ENCODE assay signal across 8 cellular contexts in genomic region chr19:17346109-17346671, GRCh38. TPM values are rescaled to one million over a fixed set of nuclear protein-coding genes. Genes with fewer than 3 reads are reported as not detected.
DNase-seq lines count a peak whose midpoint lies in the region; ATAC-seq, FAIRE-seq and TF ChIP-seq lines count a peak whose summit lies in the region.

No MANE protein-coding gene starts in this region.

- H3K4me2 ChIP-seq in MM.1S (ENCODE audit: low read depth, low read length) = peak overlapping the region; percentile 34; the same call in 1 of the 2 replicates

- H2AFZ ChIP-seq in MM.1S (ENCODE audit: low read length) = peak overlapping the region; percentile 14; the same call in 1 of the 2 replicates

- H3K9me3 ChIP-seq in MM.1S (replicated peaks; ENCODE audit: insufficient read depth, low read length) = no peaks in the 10 kb centered on the region
- no peaks in the 10 kb centered on the region for H3K9me3 ChIP-seq in ascending aorta
- no peaks in the 10 kb centered on the region for H3K9me3 ChIP-seq in small intestine (ENCODE audit: control insufficient read depth, low read depth)

- 14 to 16% (median 15%) methylated on average over 24 of the region's 24 CpGs for WGBS in small intestine, 3 donors

- H4K20me1 ChIP-seq in MM.1S (ENCODE audit: insufficient read depth, low read length) = no peaks in the 10 kb centered on the region

- no peak overlapping the region for H3K4me3 ChIP-seq in MM.1S (ENCODE audit: low read length)
- no peak overlapping the region for H3K4me3 ChIP-seq in ascending aorta
- H3K4me3 ChIP-seq in small intestine (ENCODE audit: low read depth in 1 of 2, low read length in 2 of 2) = no peak overlapping the region

- DNase-seq in NCI-H187 (lab: John Stamatoyannopoulos, UW) (peak; percentile 6 to 24), NCI-H187 treated with DMSO at 0.1 percent for 48 hours (lab: John Stamatoyannopoulos, UW) (no peak), MM.1S (peak; percentile 69), T-helper 9 cell (peak; percentile 76), ascending aorta (ENCODE audit: low spot score in 2 of 2) (peak in 1 of 2 donors; percentile 88), hypothalamus (lab: John Stamatoyannopoulos, UW) (peak in 39 of 51 donors; percentile 12 to 77 (median 47)), small intestine (peak; percentile 60)

- TF ChIP-seq CTCF in MM.1S (IDR thresholded peaks at IDR 0.05; ENCODE audit: low read length) = peak; percentile 83
- peak; percentile 93 to 96 (median 96) for TF ChIP-seq CTCF in ascending aorta (IDR thresholded peaks at IDR 0.05)

- H3K27ac ChIP-seq in MM.1S (ENCODE audit: low read length) (no peak overlapping the region), ascending aorta (peak overlapping the region; percentile 87 to 90), small intestine (ENCODE audit: low read depth in 1 of 2, low read length in 1 of 2) (peak overlapping the region in 1 of 2 donors; percentile 27)

- ATAC-seq in HG03565 (IDR thresholded peaks at IDR 0.05; ENCODE audit: unreplicated experiment) = no peak

- H3K79me2 ChIP-seq in MM.1S (ENCODE audit: low read length) = no peaks in the 10 kb centered on the region

- intact Hi-C loops in ascending aorta (cut with DNase I) = loop anchor here (1.0 to 2.0 kb wide), 3 partner anchors 40 to 123 kb away; no protein-coding TSS in a partner anchor

- peaks cover 17% of the 10 kb centered on the region for H3K27me3 ChIP-seq in MM.1S (replicated peaks; ENCODE audit: insufficient read depth, low read length)
- no peaks in the 10 kb centered on the region for H3K27me3 ChIP-seq in ascending aorta
- no peaks in the 10 kb centered on the region for H3K27me3 ChIP-seq in small intestine (ENCODE audit: control insufficient read depth in 2 of 2, insufficient read depth in 2 of 2, low read length in 2 of 2)

- no peaks in the 10 kb centered on the region for H3K9me2 ChIP-seq in MM.1S (replicated peaks; ENCODE audit: insufficient read depth, low read length)

- FAIRE-seq in small intestine (lab: Jason Lieb, UNC) = no peak

- no peaks in the 10 kb centered on the region for H3F3A ChIP-seq in MM.1S (ENCODE audit: insufficient read depth, low read length)

- H3K4me1 ChIP-seq in MM.1S (ENCODE audit: low read length) (no peaks in the 10 kb centered on the region), ascending aorta (peaks cover 5 to 32% of the 10 kb centered on the region in 2 donors), small intestine (ENCODE audit: control insufficient read depth in 2 of 2, insufficient read depth in 1 of 2, low read depth in 1 of 2, low read length in 1 of 2) (peaks cover 0 to 2% of the 10 kb centered on the region in 2 donors)

- no peak overlapping the region for H3K9ac ChIP-seq in MM.1S (ENCODE audit: low read length)

- H3K36me3 ChIP-seq in MM.1S (replicated peaks; ENCODE audit: insufficient read depth, low read length) (no peaks in the 10 kb centered on the region), ascending aorta (peaks cover 3% of the 10 kb centered on the region in 2 donors), small intestine (ENCODE audit: control insufficient read depth in 2 of 2, insufficient read depth in 2 of 2, low read length in 2 of 2) (no peaks in the 10 kb centered on the region)

RNA-seq across cellular contexts. Expression of gene GTPBP3, which starts 8.8 kb away (rescaled TPM):
- 256 TPM for total RNA-seq in ascending aorta
- 10 to 100 TPM in 1 of 3 donors, 1 to 10 TPM in 2; 9.2 to 12.6 (median 9.2) TPM for polyA plus RNA-seq in small intestine

RNA-seq across cellular contexts. Expression of gene ANO8, which starts 11.5 kb away (rescaled TPM):
- total RNA-seq in ascending aorta = 34.8 TPM
- polyA plus RNA-seq in small intestine = 1 to 10 TPM; 1.9 to 5.1 (median 4.1) TPM

RNA-seq across cellular contexts. Expression of gene PLVAP, which starts 31.0 kb away (rescaled TPM):
- total RNA-seq in ascending aorta = 378 TPM
- polyA plus RNA-seq in small intestine = 100 to 1,000 TPM in 1 of 3 donors, 1 to 10 TPM in 2; 2.2 to 115 (median 4.3) TPM

RNA-seq across cellular contexts. Expression of gene DDA1, which starts 36.8 kb away (rescaled TPM):
- total RNA-seq in ascending aorta = 15.8 TPM
- polyA plus RNA-seq in small intestine = 10 to 100 TPM; 48.6 to 57.5 (median 49.2) TPM

RNA-seq across cellular contexts. Expression of gene MRPL34, which starts 40.5 kb away (rescaled TPM):
- total RNA-seq in ascending aorta = 98.9 TPM
- 100 to 1,000 TPM; 199 to 404 (median 356) TPM for polyA plus RNA-seq in small intestine
